ENCODE assay signal across 19 cellular contexts in genomic region chr9:129908846-129909245, GRCh38.
DNase-seq lines count a peak whose midpoint lies in the region; ATAC-seq and TF ChIP-seq lines count a peak whose summit lies in the region.
"Had no signal": no experiment of that assay in that cellular context is flagged by ENCODE, and none has a peak within 500 bp of the region (broad histone marks: within the 10 kb centered on the region; RNA-seq: fewer than 3 reads in every experiment).

No MANE protein-coding gene starts in this region.

- peak overlapping the region; percentile 83 for H3K27ac Mint-ChIP-seq in activated CD4-positive, alpha-beta memory T cell treated with anti-CD3 and anti-CD28 coated beads for 36 hours
- H3K27ac Mint-ChIP-seq in endothelial cell (ENCODE audit: unreplicated experiment): no peak overlapping the region
- no peak overlapping the region for H3K27ac Mint-ChIP-seq in stimulated activated memory B cell treated with anti-CD40 and anti-IgM and Interleukin-4, amounts not matched to agents 10 μg/mL and 1 μg/mL and 100 μg/mL, for 72 hours
- H3K27ac Mint-ChIP-seq: natural killer cell treated with Interleukin-12 subunit alpha and Interleukin-12 subunit beta and Interleukin-15 and Interleukin-18, amount 100 ng/mL, for 72 hours had no signal

- H3K9me3 Mint-ChIP-seq in activated CD4-positive, alpha-beta memory T cell treated with anti-CD3 and anti-CD28 coated beads for 36 hours: no peaks in the 10 kb centered on the region
- no peaks in the 10 kb centered on the region for H3K9me3 Mint-ChIP-seq in endothelial cell (ENCODE audit: unreplicated experiment)
- H3K9me3 Mint-ChIP-seq in stimulated activated memory B cell treated with anti-CD40 and anti-IgM and Interleukin-4, amounts not matched to agents 10 μg/mL and 1 μg/mL and 100 μg/mL, for 72 hours: no peaks in the 10 kb centered on the region
- H3K9me3 Mint-ChIP-seq: natural killer cell treated with Interleukin-12 subunit alpha and Interleukin-12 subunit beta and Interleukin-15 and Interleukin-18, amount 100 ng/mL, for 72 hours had no signal

- DNase-seq in A673 (ENCODE audit: low spot score) (no peak), H7 (peak; percentile 61), endothelial cell (ENCODE audit: low spot score) (no peak)
- DNase-seq in activated CD4-positive, alpha-beta memory T cell treated with anti-CD3 and anti-CD28 coated beads for 36 hours: no peak
- DNase-seq: caudate nucleus, DMS 273 treated with DMSO at 0.1 percent for 48 hours, NCI-H1092 treated with DMSO at 0.1 percent for 48 hours, NCI-H2029, NCI-H446, T-helper 1 cell, testis had no signal

- BruUV-seq in A673 (replicated peaks; lab: Mats Ljungman, UMichigan): no TSS peak

- H3K27me3 ChIP-seq in A673 (replicated peaks; ENCODE audit: insufficient read depth, low read depth, low read length, poor library complexity) (no peaks in the 10 kb centered on the region), H7 (ENCODE audit: control insufficient read depth, insufficient read depth, low read length) (no peaks in the 10 kb centered on the region)
- H3K27me3 ChIP-seq: testis had no signal

- TF ChIP-seq CTCF in A673 (conservative IDR thresholded peaks at IDR 0.05; ENCODE audit: low read depth, low read length): no peak
- TF ChIP-seq CTCF in endothelial cell (IDR thresholded peaks at IDR 0.05; ENCODE audit: unreplicated experiment): no peak

- peaks cover 20% of the 10 kb centered on the region for H3K4me1 Mint-ChIP-seq in activated CD4-positive, alpha-beta memory T cell treated with anti-CD3 and anti-CD28 coated beads for 36 hours (ENCODE audit: low read depth)
- peaks cover 14% of the 10 kb centered on the region for H3K4me1 Mint-ChIP-seq in endothelial cell (ENCODE audit: unreplicated experiment)
- peaks cover 45% of the 10 kb centered on the region for H3K4me1 Mint-ChIP-seq in stimulated activated memory B cell treated with anti-CD40 and anti-IgM and Interleukin-4, amounts not matched to agents 10 μg/mL and 1 μg/mL and 100 μg/mL, for 72 hours

- H3K4me1 ChIP-seq in A673 (ENCODE audit: insufficient read depth, low read length, poor library complexity, severe bottlenecking): peaks cover 6% of the 10 kb centered on the region
- H3K4me1 ChIP-seq: testis had no signal

- no peaks in the 10 kb centered on the region for H3K27me3 Mint-ChIP-seq in activated CD4-positive, alpha-beta memory T cell treated with anti-CD3 and anti-CD28 coated beads for 36 hours
- H3K27me3 Mint-ChIP-seq in endothelial cell (ENCODE audit: unreplicated experiment): peaks cover 2% of the 10 kb centered on the region
- no peaks in the 10 kb centered on the region for H3K27me3 Mint-ChIP-seq in stimulated activated memory B cell treated with anti-CD40 and anti-IgM and Interleukin-4, amounts not matched to agents 10 μg/mL and 1 μg/mL and 100 μg/mL, for 72 hours
- H3K27me3 Mint-ChIP-seq: natural killer cell treated with Interleukin-12 subunit alpha and Interleukin-12 subunit beta and Interleukin-15 and Interleukin-18, amount 100 ng/mL, for 72 hours had no signal

- H3K36me3 ChIP-seq in A673 (ENCODE audit: insufficient read depth, low read length, poor library complexity, severe bottlenecking) (peaks cover 77% of the 10 kb centered on the region), H7 (replicated peaks; ENCODE audit: control insufficient read depth, insufficient read depth, low read length) (no peaks in the 10 kb centered on the region; the same call in 1 of the 2 replicates)

- intact Hi-C loops in A673 (cut with micrococcal nuclease; ENCODE audit: unreplicated experiment): no loop called here
- intact Hi-C loops in activated CD4-positive, alpha-beta memory T cell treated with anti-CD3 and anti-CD28 coated beads for 36 hours (cut with micrococcal nuclease): no loop called here

- H3K4me3 Mint-ChIP-seq in activated CD4-positive, alpha-beta memory T cell treated with anti-CD3 and anti-CD28 coated beads for 36 hours: no peak overlapping the region
- H3K4me3 Mint-ChIP-seq in endothelial cell (ENCODE audit: unreplicated experiment): peak overlapping the region; percentile 23
- no peak overlapping the region for H3K4me3 Mint-ChIP-seq in stimulated activated memory B cell treated with anti-CD40 and anti-IgM and Interleukin-4, amounts not matched to agents 10 μg/mL and 1 μg/mL and 100 μg/mL, for 72 hours
- H3K4me3 Mint-ChIP-seq: CD14-positive monocyte; natural killer cell treated with Interleukin-12 subunit alpha and Interleukin-12 subunit beta and Interleukin-15 and Interleukin-18, amount 100 ng/mL, for 72 hours had no signal

- peak overlapping the region; percentile 34 for H3K27ac ChIP-seq in A673 (ENCODE audit: low read depth, low read length, poor library complexity, severe bottlenecking)
- H3K27ac ChIP-seq: testis had no signal

- ATAC-seq in stimulated activated memory B cell treated with anti-CD40 and anti-IgM and Interleukin-4, amounts not matched to agents 10 μg/mL and 1 μg/mL and 100 μg/mL, for 72 hours: no peak
- ATAC-seq in GM19023 (IDR thresholded peaks at IDR 0.05; ENCODE audit: unreplicated experiment): no peak
- no peak for ATAC-seq in HG03378 (IDR thresholded peaks at IDR 0.05; ENCODE audit: unreplicated experiment)
- ATAC-seq in esophagus mucosa: no peak
- ATAC-seq: left lobe of liver; natural killer cell treated with Interleukin-12 subunit alpha and Interleukin-12 subunit beta and Interleukin-15 and Interleukin-18, amount 100 ng/mL, for 72 hours; sciatic nerve had no signal

- H3K4me3 ChIP-seq in A673 (ENCODE audit: low read depth, low read length, poor library complexity, severe bottlenecking) (no peak overlapping the region), H7 (ENCODE audit: insufficient read depth, low read depth, low read length) (no peak overlapping the region)
- H3K4me3 ChIP-seq: testis had no signal

- CTCF ChIA-PET in A673 (lab: Charles Lee): no interaction called here
- CTCF ChIA-PET in activated CD4-positive, alpha-beta memory T cell treated with anti-CD3 and anti-CD28 coated beads for 36 hours (lab: Charles Lee): no interaction called here

- POLR2A ChIA-PET in A673 (lab: Charles Lee; ENCODE audit: low non-redundant PET): interaction anchor here (0.6 kb wide), 1 partner anchor 8 kb away, joined by 3 read pairs; no protein-coding TSS in a partner anchor
- POLR2A ChIA-PET in activated CD4-positive, alpha-beta memory T cell treated with anti-CD3 and anti-CD28 coated beads for 36 hours (lab: Charles Lee): no interaction called here

- no peaks in the 10 kb centered on the region for H3K9me3 ChIP-seq in A673 (ENCODE audit: low read depth, low read length, poor library complexity, severe bottlenecking)
- H3K9me3 ChIP-seq: testis had no signal

- H3K36me3 Mint-ChIP-seq in activated CD4-positive, alpha-beta memory T cell treated with anti-CD3 and anti-CD28 coated beads for 36 hours: peaks cover 58% of the 10 kb centered on the region
- H3K36me3 Mint-ChIP-seq in endothelial cell (ENCODE audit: low read depth, unreplicated experiment): peaks cover 49% of the 10 kb centered on the region
- peaks cover 71% of the 10 kb centered on the region for H3K36me3 Mint-ChIP-seq in stimulated activated memory B cell treated with anti-CD40 and anti-IgM and Interleukin-4, amounts not matched to agents 10 μg/mL and 1 μg/mL and 100 μg/mL, for 72 hours
